In the genomic region with DNA sequence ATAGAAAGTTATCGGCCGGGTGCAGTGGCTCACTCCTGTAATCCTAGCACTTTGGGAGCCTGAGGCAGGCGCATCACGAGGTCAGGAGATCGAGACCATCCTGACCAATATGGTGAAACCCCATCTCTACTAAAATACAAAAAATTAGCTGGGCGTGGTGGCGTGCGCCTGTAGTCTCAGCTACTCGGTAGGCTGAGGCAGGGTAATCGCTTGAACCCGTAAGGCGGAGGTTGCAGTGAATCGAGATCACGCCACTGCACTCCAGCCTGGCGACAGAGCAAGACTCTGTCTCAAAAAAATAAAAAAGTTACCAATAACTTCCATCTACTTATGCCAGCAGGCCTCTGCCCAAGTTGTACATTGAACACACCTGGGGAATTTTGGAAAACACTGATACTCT, we compare ENCODE assay signal across 8 cellular contexts. TPM values are rescaled to one million over a fixed set of nuclear protein-coding genes. Genes with fewer than 3 reads are reported as not detected.
A peak's percentile ranks its signal among the peaks of the same experiment; 100 is the strongest.
DNase-seq lines count a peak whose midpoint lies in the region; ATAC-seq and TF ChIP-seq lines count a peak whose summit lies in the region.
"Not testable (repeated sequence)": the region's sequence is repeated elsewhere in the genome, so short reads cannot be mapped to it uniquely, and the experiment has no call there.

No MANE protein-coding gene starts in this region.

- CTCF ChIA-PET in OCI-LY7 (lab: Charles Lee; ENCODE audit: unreplicated experiment) = not testable (repeated sequence)
- CTCF ChIA-PET in activated CD8-positive, alpha-beta memory T cell treated with anti-CD3 and anti-CD28 coated beads, Interleukin-2, amount 10 ng/mL, durations not matched to agents 7 days and 5 days (lab: Charles Lee) = interaction anchor here (0.6 to 3.4 kb wide), 3 partner anchors 45 to 1267 kb away, joined by 3 to 16 read pairs (median 6); no protein-coding TSS in a partner anchor

- H3K4me1 ChIP-seq in OCI-LY7 (ENCODE audit: insufficient read depth, low read length, poor library complexity, severe bottlenecking) (peaks cover 30% of the 10 kb centered on the region), sigmoid colon (peaks cover 0 to 26% (median 23%) of the 10 kb centered on the region in 4 donors)
- H3K4me1 ChIP-seq in breast epithelium; muscle layer of duodenum (ENCODE audit: control insufficient read depth in 1 of 2, insufficient read depth in 2 of 2, low read length in 2 of 2); uterus: not testable (repeated sequence)

- H3K4me3 ChIP-seq in GM08714 (ENCODE audit: low read length) = peak overlapping the region; percentile 80; the same call in 1 of the 2 replicates
- peak overlapping the region; percentile 71 for H3K4me3 ChIP-seq in OCI-LY7 (ENCODE audit: low read depth, low read length, poor library complexity, severe bottlenecking)
- peak overlapping the region; percentile 68 to 87 (median 85) for H3K4me3 ChIP-seq in breast epithelium
- peak overlapping the region; percentile 69 to 88 for H3K4me3 ChIP-seq in foreskin fibroblast (ENCODE audit: low read depth in 1 of 2, low read length in 2 of 2)
- peak overlapping the region; percentile 87 to 89 for H3K4me3 ChIP-seq in muscle layer of duodenum (ENCODE audit: low read depth in 1 of 2, low read length in 2 of 2)
- peak overlapping the region in 2 of 4 donors; percentile 77 for H3K4me3 ChIP-seq in sigmoid colon
- peak overlapping the region in 1 of 2 donors; percentile 94 for H3K4me3 ChIP-seq in uterus

- not testable (repeated sequence) for TF ChIP-seq CTCF in OCI-LY7 (conservative IDR thresholded peaks at IDR 0.05; ENCODE audit: low read length); breast epithelium (IDR thresholded peaks at IDR 0.05); foreskin fibroblast (IDR thresholded peaks at IDR 0.05; ENCODE audit: low read depth, low read length); sigmoid colon (IDR thresholded peaks at IDR 0.05); uterus (IDR thresholded peaks at IDR 0.05)

- H3K79me2 ChIP-seq in OCI-LY7 (ENCODE audit: insufficient read depth, low read depth, low read length) = not testable (repeated sequence)

- POLR2A ChIA-PET in OCI-LY7 (lab: Charles Lee) = not testable (repeated sequence)

- H3K4me1 Mint-ChIP-seq in activated CD8-positive, alpha-beta memory T cell treated with anti-CD3 and anti-CD28 coated beads, Interleukin-2, amount 10 ng/mL, durations not matched to agents 7 days and 5 days = peaks cover 27% of the 10 kb centered on the region

- DNase-seq in OCI-LY7 (ENCODE audit: low spot score); activated CD8-positive, alpha-beta memory T cell treated with anti-CD3 and anti-CD28 coated beads, Interleukin-2, amount 10 ng/mL, durations not matched to agents 7 days and 5 days; breast epithelium (ENCODE audit: low spot score in 2 of 2); foreskin fibroblast; sigmoid colon; uterus: not testable (repeated sequence)

- peak overlapping the region; percentile 75 for H3K4me2 ChIP-seq in OCI-LY7 (ENCODE audit: low read length)

- BruUV-seq in OCI-LY7 (replicated peaks; lab: Mats Ljungman, UMichigan) = not testable (repeated sequence)

- not testable (repeated sequence) for H3K9me3 ChIP-seq in OCI-LY7 (ENCODE audit: low read length); breast epithelium; muscle layer of duodenum (ENCODE audit: control insufficient read depth in 1 of 2, low read length in 2 of 2); sigmoid colon; uterus

- H3K27me3 ChIP-seq in breast epithelium; muscle layer of duodenum (ENCODE audit: low read depth, low read length); sigmoid colon; uterus: not testable (repeated sequence)

- not testable (repeated sequence) for H3K9me2 ChIP-seq in OCI-LY7 (ENCODE audit: insufficient read depth, low read length)

- peak overlapping the region; percentile 95 for H3K27ac Mint-ChIP-seq in activated CD8-positive, alpha-beta memory T cell treated with anti-CD3 and anti-CD28 coated beads, Interleukin-2, amount 10 ng/mL, durations not matched to agents 7 days and 5 days

- H3K27ac ChIP-seq in OCI-LY7 (ENCODE audit: low read depth, low read length, poor library complexity, severe bottlenecking) (peak overlapping the region; percentile 40), breast epithelium (peak overlapping the region in 1 of 2 donors; percentile 81), sigmoid colon (peak overlapping the region; percentile 78 to 83 (median 80)), uterus (peak overlapping the region; percentile 76 to 77)
- H3K27ac ChIP-seq in muscle layer of duodenum (ENCODE audit: low read length) = not testable (repeated sequence)

- not testable (repeated sequence) for H4K20me1 ChIP-seq in OCI-LY7 (ENCODE audit: insufficient read depth, low read length)

- peaks cover 18% of the 10 kb centered on the region for H3K36me3 ChIP-seq in OCI-LY7 (ENCODE audit: insufficient read depth, low read length)
- H3K36me3 ChIP-seq in breast epithelium, uterus: not testable (repeated sequence)
- peaks cover 7 to 15% of the 10 kb centered on the region in 2 donors for H3K36me3 ChIP-seq in muscle layer of duodenum (ENCODE audit: control insufficient read depth in 1 of 2, insufficient read depth in 2 of 2, low read length in 2 of 2)
- peaks cover under 1 to 18% (median 12%) of the 10 kb centered on the region in 4 donors for H3K36me3 ChIP-seq in sigmoid colon

- not testable (repeated sequence) for H3K9me3 Mint-ChIP-seq in activated CD8-positive, alpha-beta memory T cell treated with anti-CD3 and anti-CD28 coated beads, Interleukin-2, amount 10 ng/mL, durations not matched to agents 7 days and 5 days (ENCODE audit: low read depth)

- TF ChIP-seq POLR2A in breast epithelium (IDR thresholded peaks at IDR 0.05); sigmoid colon (IDR thresholded peaks at IDR 0.05); uterus (IDR thresholded peaks at IDR 0.05): not testable (repeated sequence)

- H3K27me3 Mint-ChIP-seq in activated CD8-positive, alpha-beta memory T cell treated with anti-CD3 and anti-CD28 coated beads, Interleukin-2, amount 10 ng/mL, durations not matched to agents 7 days and 5 days = not testable (repeated sequence)

- intact Hi-C loops in OCI-LY7 (cut with micrococcal nuclease; ENCODE audit: unreplicated experiment); breast epithelium (cut with DNase I; ENCODE audit: low total_unique reads); sigmoid colon (cut with DNase I); uterus (cut with DNase I; ENCODE audit: low total_unique reads): not testable (repeated sequence)

- H3K36me3 Mint-ChIP-seq in activated CD8-positive, alpha-beta memory T cell treated with anti-CD3 and anti-CD28 coated beads, Interleukin-2, amount 10 ng/mL, durations not matched to agents 7 days and 5 days = peaks cover 13% of the 10 kb centered on the region

- TF ChIP-seq EP300 in sigmoid colon (IDR thresholded peaks at IDR 0.05) = not testable (repeated sequence)

- peak overlapping the region; percentile 93 for H2AFZ ChIP-seq in OCI-LY7 (ENCODE audit: low read length)

- ATAC-seq in activated CD8-positive, alpha-beta memory T cell treated with anti-CD3 and anti-CD28 coated beads, Interleukin-2, amount 10 ng/mL, durations not matched to agents 7 days and 5 days = not testable (repeated sequence)

- H3K4me3 Mint-ChIP-seq in activated CD8-positive, alpha-beta memory T cell treated with anti-CD3 and anti-CD28 coated beads, Interleukin-2, amount 10 ng/mL, durations not matched to agents 7 days and 5 days = peak overlapping the region; percentile 80

- WGBS in sigmoid colon, 2 donors = 87 to 96% methylated on average over 15 of the region's 15 CpGs

RNA-seq across cellular contexts. Expression of a gene that starts 0.7 kb away (rescaled TPM):
- 13.3 and 15.0 TPM in 2 replicates for total RNA-seq in OCI-LY7 (2014; rRNA removed; shearing (Covaris generic))
- 28.2 and 29.8 TPM in 2 replicates for total RNA-seq in OCI-LY7 (2022)
- 10 to 100 TPM; 38.4 to 40.1 TPM for total RNA-seq in activated CD8-positive, alpha-beta memory T cell treated with anti-CD3 and anti-CD28 coated beads, Interleukin-2, amount 10 ng/mL, durations not matched to agents 7 days and 5 days
- 10 to 100 TPM; 10.2 to 20.0 (median 18.6) TPM for total RNA-seq in breast epithelium
- total RNA-seq in sigmoid colon = 10 to 100 TPM; 12.8 to 42.9 (median 16.3) TPM
- polyA plus RNA-seq in sigmoid colon = 10 to 100 TPM; 12.5 to 18.1 (median 13.8) TPM
- total RNA-seq in uterus = 10 to 100 TPM in 3 of 4 donors, 1 to 10 TPM in 1; 5.9 to 19.0 (median 12.8) TPM

RNA-seq across cellular contexts. Expression of a gene that starts 19.0 kb away (rescaled TPM):
- total RNA-seq in OCI-LY7 (2014; rRNA removed; shearing (Covaris generic)) = 18.6 and 24.0 TPM in 2 replicates
- total RNA-seq in OCI-LY7 (2022) (27.1 and 27.3 TPM in 2 replicates), breast epithelium (10 to 100 TPM; 38.2 to 53.1 (median 40.1) TPM), sigmoid colon (10 to 100 TPM; 33.5 to 45.3 (median 40.3) TPM), uterus (10 to 100 TPM in 3 of 4 donors, 1 to 10 TPM in 1; 8.7 to 53.9 (median 24.6) TPM)
- total RNA-seq in activated CD8-positive, alpha-beta memory T cell treated with anti-CD3 and anti-CD28 coated beads, Interleukin-2, amount 10 ng/mL, durations not matched to agents 7 days and 5 days = 10 to 100 TPM; 16.3 to 19.2 TPM
- polyA plus RNA-seq in sigmoid colon = 100 to 1,000 TPM in 1 of 3 donors, 10 to 100 TPM in 2; 48.7 to 105 (median 83.5) TPM
